ENCODE assay signal across 16 cellular contexts in the genomic region with DNA sequence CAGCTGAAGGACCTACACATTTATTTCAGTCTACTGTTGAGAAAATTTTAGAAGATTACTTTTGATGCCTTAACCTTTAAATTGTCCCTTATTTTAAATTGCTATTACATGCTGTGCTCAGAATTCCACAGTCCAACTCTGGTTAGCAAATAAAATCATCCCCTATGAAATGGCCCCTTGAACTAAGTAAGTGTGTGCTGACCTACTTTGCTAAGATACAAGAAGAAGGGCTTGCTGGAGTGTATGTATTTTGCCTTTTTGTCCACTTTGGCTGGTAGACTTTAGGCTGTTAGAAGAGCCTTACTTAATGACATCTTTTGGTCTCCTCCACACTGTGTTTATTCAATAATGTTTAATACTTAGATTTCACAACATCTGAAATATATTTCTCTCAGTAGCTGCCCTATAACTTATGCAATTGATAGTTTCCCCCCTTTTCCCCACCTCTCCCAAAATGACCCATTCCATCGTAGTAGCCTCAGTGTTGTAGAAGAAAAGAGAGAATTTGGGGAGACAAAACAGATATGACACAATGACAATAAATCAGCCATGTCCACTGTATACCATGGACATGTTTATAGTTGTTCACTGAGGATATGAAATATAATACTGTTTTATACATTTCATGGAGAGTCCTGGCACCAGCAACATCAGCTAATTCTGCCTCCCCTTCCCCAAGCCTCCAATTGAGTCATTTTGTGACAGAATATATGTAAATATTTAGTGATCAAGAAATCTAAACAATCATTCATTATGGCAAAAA.
"Had no signal": no experiment of that assay in that cellular context is flagged by ENCODE, and none has a peak within 500 bp of the region (broad histone marks: within the 10 kb centered on the region; RNA-seq: fewer than 3 reads in every experiment).

No MANE protein-coding gene starts in this region.

- H3K9me3 ChIP-seq: gastrocnemius medialis, testis had no signal

- H3K27ac ChIP-seq: gastrocnemius medialis, right atrium auricular region, testis had no signal

- H3K4me1 Mint-ChIP-seq: neural crest cell had no signal

- H3K27ac Mint-ChIP-seq: activated naive CD4-positive, alpha-beta T cell treated with anti-CD3 and anti-CD28 coated beads, Interleukin-2, amount 50 U/mL, for 24 hours; activated T-cell treated with anti-CD3 and anti-CD28 coated beads, Interleukin-2, amount 50 U/mL, for 72 hours; endodermal cell; progenitor cell of endocrine pancreas; stimulated activated naive CD8-positive, alpha-beta T cell treated with anti-CD3 and anti-CD28 coated beads, Interleukin-15, amount 100 ng/mL, for 72 hours; type B pancreatic cell had no signal

- DNase-seq: activated CD8-positive, alpha-beta memory T cell treated with anti-CD3 and anti-CD28 coated beads for 24 hours; activated CD8-positive, alpha-beta memory T cell treated with anti-CD3 and anti-CD28 coated beads, Interleukin-2, amount 50 U/mL, for 48 hours; activated effector memory CD4-positive, alpha-beta T cell treated with anti-CD3 and anti-CD28 coated beads, Interleukin-2, amount 50 U/mL, for 16 hours; activated T-cell treated with anti-CD3 and anti-CD28 coated beads, Interleukin-2, amount 50 U/mL, for 72 hours; endodermal cell; gastrocnemius medialis; head of caudate nucleus; stimulated activated naive CD8-positive, alpha-beta T cell treated with anti-CD3 and anti-CD28 coated beads, Interleukin-15, amount 100 ng/mL, for 72 hours; T1000; testis had no signal

- H3K9me3 Mint-ChIP-seq: neural crest cell, type B pancreatic cell had no signal

- H3K36me3 Mint-ChIP-seq: type B pancreatic cell had no signal

- H3K4me3 Mint-ChIP-seq: activated naive CD4-positive, alpha-beta T cell treated with anti-CD3 and anti-CD28 coated beads, Interleukin-2, amount 50 U/mL, for 24 hours; activated T-cell treated with anti-CD3 and anti-CD28 coated beads, Interleukin-2, amount 50 U/mL, for 72 hours; endodermal cell; neural crest cell; stimulated activated naive CD8-positive, alpha-beta T cell treated with anti-CD3 and anti-CD28 coated beads, Interleukin-15, amount 100 ng/mL, for 72 hours; type B pancreatic cell had no signal

- H3K36me3 ChIP-seq: gastrocnemius medialis, right atrium auricular region had no signal

- FAIRE-seq: keratinocyte had no signal

- H3K4me3 ChIP-seq: gastrocnemius medialis, right atrium auricular region, testis had no signal

- H3K27me3 Mint-ChIP-seq: activated naive CD4-positive, alpha-beta T cell treated with anti-CD3 and anti-CD28 coated beads, Interleukin-2, amount 50 U/mL, for 24 hours; progenitor cell of endocrine pancreas; stimulated activated naive CD8-positive, alpha-beta T cell treated with anti-CD3 and anti-CD28 coated beads, Interleukin-15, amount 100 ng/mL, for 72 hours; type B pancreatic cell had no signal

- H3K27me3 ChIP-seq: gastrocnemius medialis, right atrium auricular region, testis had no signal
